Comparison of ENCODE assay signal across 8 cellular contexts in the genomic region with DNA sequence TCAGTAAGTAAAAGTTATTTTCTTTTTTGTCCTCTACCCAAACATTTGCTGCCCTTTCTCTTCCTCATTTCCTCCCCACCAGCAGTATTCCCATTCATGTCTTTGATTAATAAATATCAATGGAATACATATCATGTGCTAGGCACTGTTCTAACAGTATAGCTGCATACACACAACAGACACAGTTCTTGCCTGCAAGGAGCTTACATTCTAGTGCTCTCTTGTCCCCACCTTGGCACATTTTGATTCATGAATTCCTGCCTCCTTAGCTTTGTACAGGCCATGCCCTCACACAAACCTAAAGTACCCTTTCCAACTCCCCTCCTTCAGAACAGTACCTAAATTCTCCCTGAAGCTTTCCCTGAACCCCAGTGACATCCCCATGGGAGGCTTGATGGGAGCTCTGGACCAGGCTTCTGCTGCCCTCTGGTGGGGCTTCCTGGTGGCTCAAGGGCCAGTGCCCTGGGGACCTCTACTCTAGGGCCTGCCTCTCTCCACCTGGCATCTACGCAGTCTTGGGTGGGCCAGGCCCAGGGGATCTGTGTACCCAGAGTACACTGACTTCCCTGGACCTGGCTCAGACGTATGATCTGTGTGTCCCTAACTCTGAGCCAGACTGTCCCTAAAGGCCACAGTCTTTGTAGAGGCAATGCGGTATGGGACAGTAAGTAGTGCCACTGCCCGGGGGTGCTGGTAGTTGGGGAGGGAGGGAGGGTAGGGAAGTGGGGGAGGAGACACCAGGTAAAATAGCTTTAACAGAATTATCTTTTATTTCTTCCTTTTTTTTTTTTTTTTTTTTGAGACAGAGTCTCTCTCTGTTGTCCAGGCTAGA. TPM values are rescaled to one million over a fixed set of nuclear protein-coding genes. Genes with fewer than 3 reads are reported as not detected.
DNase-seq lines count a peak whose midpoint lies in the region; ATAC-seq and TF ChIP-seq lines count a peak whose summit lies in the region.

No MANE protein-coding gene starts in this region.

- peak; percentile 76 for ATAC-seq in GM19397 (IDR thresholded peaks at IDR 0.05; ENCODE audit: unreplicated experiment)
- no peak for ATAC-seq in HG03378 (IDR thresholded peaks at IDR 0.05; ENCODE audit: unreplicated experiment)

- H3K4me1 ChIP-seq in Karpas-422 (ENCODE audit: low read length): no peaks in the 10 kb centered on the region

- DNase-seq in DMS79 (lab: John Stamatoyannopoulos, UW): peak; percentile 14
- peak; percentile 81 for DNase-seq in Karpas-422
- DNase-seq in SW480 (ENCODE audit: low spot score): peak; percentile 50
- peak; percentile 66 to 73 for DNase-seq in cardiac fibroblast (ENCODE audit: low read depth in 2 of 2)
- DNase-seq in left kidney (ENCODE audit: low read depth, low spot score): peak; percentile 75
- DNase-seq in stimulated activated CD8-positive, alpha-beta memory T cell treated with anti-CD3 and anti-CD28 coated beads, Interleukin-4, amount 100 ng/mL, for 24 hours (ENCODE audit: low read depth): peak; percentile 50

- H3K9me3 ChIP-seq in Karpas-422 (ENCODE audit: low read length): no peaks in the 10 kb centered on the region

- H3K27ac ChIP-seq in Karpas-422 (ENCODE audit: low read length): no peak overlapping the region

- H3K4me3 ChIP-seq in Karpas-422 (ENCODE audit: low read length) (no peak overlapping the region), cardiac fibroblast (replicated peaks in 1 of 2; ENCODE audit: low read depth in 2 of 2, low read length in 2 of 2) (no peak overlapping the region)

- no peak overlapping the region for H2AFZ ChIP-seq in Karpas-422 (ENCODE audit: low read length)

- no peak overlapping the region for H3K4me2 ChIP-seq in Karpas-422 (ENCODE audit: low read depth, low read length, poor library complexity, severe bottlenecking)

- H3K79me2 ChIP-seq in Karpas-422 (ENCODE audit: low read length): no peaks in the 10 kb centered on the region

- H3K36me3 ChIP-seq in Karpas-422 (ENCODE audit: insufficient read depth, low read length): no peaks in the 10 kb centered on the region

- no peaks in the 10 kb centered on the region for H3K27me3 ChIP-seq in Karpas-422 (ENCODE audit: low read length)

- no peak overlapping the region for H3K9ac ChIP-seq in Karpas-422 (ENCODE audit: low read length)

- no peaks in the 10 kb centered on the region for H4K20me1 ChIP-seq in Karpas-422 (ENCODE audit: insufficient read depth, low read depth, low read length)

- H3K9me2 ChIP-seq in Karpas-422 (replicated peaks; ENCODE audit: insufficient read depth, low read length): no peaks in the 10 kb centered on the region

- TF ChIP-seq CTCF in cardiac fibroblast (IDR thresholded peaks at IDR 0.05; ENCODE audit: low read depth, low read length): peak; percentile 98

RNA-seq across cellular contexts. Expression of a gene that starts 14.1 kb away (rescaled TPM):
- total RNA-seq in Karpas-422 (2014; rRNA removed; shearing (Covaris generic); ENCODE audit: low replicate concordance): 1,890 and 2,739 TPM in 2 replicates

RNA-seq across cellular contexts. Expression of a gene that starts 49.2 kb away (rescaled TPM):
- 4.4 and 8.8 TPM in 2 replicates for total RNA-seq in Karpas-422 (2014; rRNA removed; shearing (Covaris generic); ENCODE audit: low replicate concordance)

Comparison
In these comparisons a context has a peak if more than half of its experiments do, and no peak if none do; other contexts are left out.
1. DNase-seq: peak in every context shown above with its lines; median percentile 81 in Karpas-422; 75 in left kidney; 70 in cardiac fibroblast; 50 in SW480; 50 in stimulated activated CD8-positive, alpha-beta memory T cell treated with anti-CD3 and anti-CD28 coated beads, Interleukin-4, amount 100 ng/mL, for 24 hours; 14 in DMS79.